Comparison of ENCODE assay signal across 28 cellular contexts in the genomic region with DNA sequence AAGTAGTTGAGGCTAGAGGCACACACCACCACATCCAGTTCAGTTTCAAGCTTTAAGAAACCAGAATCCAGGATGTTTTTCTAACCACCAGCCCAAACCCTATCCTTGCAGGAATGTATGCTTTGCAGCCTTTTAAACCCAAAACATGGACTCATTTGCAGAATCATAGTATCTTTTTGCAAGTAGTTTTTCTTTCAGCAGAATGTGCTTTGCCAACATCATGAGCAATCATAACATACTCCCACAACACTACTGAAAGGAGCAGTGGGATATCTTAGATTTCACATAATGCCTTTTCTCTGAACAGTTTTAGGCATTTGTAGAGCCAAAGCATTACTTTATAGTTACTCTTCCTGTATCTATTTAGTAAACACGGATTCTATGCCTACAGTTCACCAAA. TPM values are rescaled to one million over a fixed set of nuclear protein-coding genes. Genes with fewer than 3 reads are reported as not detected.
"Had no signal": no experiment of that assay in that cellular context is flagged by ENCODE, and none has a peak within 500 bp of the region (broad histone marks: within the 10 kb centered on the region; RNA-seq: fewer than 3 reads in every experiment).

No MANE protein-coding gene starts in this region.

- H3K27ac ChIP-seq: adrenal gland, ascending aorta, brain microvascular endothelial cell, esophagus muscularis mucosa, foreskin keratinocyte, left lung, lower lobe of right lung, ovary, right lobe of liver, uterus had no signal

- ATAC-seq: foreskin keratinocyte; left lung; lower lobe of right lung; natural killer cell; right lobe of liver; stimulated activated naive CD8-positive, alpha-beta T cell treated with anti-CD3 and anti-CD28 coated beads, Interleukin-15, Interleukin-2, amounts not matched to agents 100 U/mL and 50 U/mL, for 24 hours; T-helper 17 cell had no signal

- H3K36me3 ChIP-seq: adrenal gland, ascending aorta, brain microvascular endothelial cell, esophagus muscularis mucosa, left lung, lower lobe of right lung, ovary, right lobe of liver, uterus had no signal

- H3K4me3 ChIP-seq: adrenal gland, ascending aorta, esophagus muscularis mucosa, left lung, lower lobe of right lung, ovary, right lobe of liver, uterus had no signal

- H3K4me1 ChIP-seq: adrenal gland, ascending aorta, esophagus muscularis mucosa, left lung, lower lobe of right lung, right lobe of liver, uterus had no signal

- DNase-seq: activated CD4-positive, alpha-beta T cell treated with anti-CD3 and anti-CD28 coated beads for 4 hours; activated CD4-positive, alpha-beta T cell treated with anti-CD3 and anti-CD28 coated beads, Interleukin-2, amount 50 U/mL, for 4 hours; activated CD4-positive, CD25-positive, alpha-beta regulatory T cell; activated effector memory CD4-positive, alpha-beta T cell treated with Interleukin-2 at 50 U/mL for 16 hours; activated naive CD4-positive, alpha-beta T cell treated with Interleukin-2 at 50 U/mL for 16 hours; activated T-cell treated with anti-CD3 and anti-CD28 coated beads for 4 hours; adrenal gland; brain microvascular endothelial cell; endodermal cell; foreskin keratinocyte; left lung; lower lobe of right lung; mesenchymal stem cell; natural killer cell; ovary; right lobe of liver; stimulated activated CD4-positive, alpha-beta T cell treated with anti-CD3 and anti-CD28 coated beads, Interleukin-4, amount 100 ng/mL, for 1 hour; stimulated activated naive CD8-positive, alpha-beta T cell treated with anti-CD3 and anti-CD28 coated beads, Interleukin-15, Interleukin-2, amounts not matched to agents 100 U/mL and 50 U/mL, for 24 hours; T-helper 17 cell; uterus had no signal

- H3K9me3 ChIP-seq: adrenal gland, ascending aorta, esophagus muscularis mucosa, left lung, lower lobe of right lung, ovary, right lobe of liver, uterus had no signal

- H3K27me3 ChIP-seq: adrenal gland, ascending aorta, brain microvascular endothelial cell, ovary, right lobe of liver, uterus had no signal

RNA-seq across cellular contexts. Expression of gene SH2D2A, which starts 9.9 kb away (rescaled TPM):
- total RNA-seq: ascending aorta, cerebellum, progenitor cell of endocrine pancreas, skeletal muscle tissue had no signal

RNA-seq across cellular contexts. Expression of gene INSRR, which starts 32.3 kb away (rescaled TPM):
- total RNA-seq: esophagus muscularis mucosa, foreskin keratinocyte, left lung, lower lobe of right lung, mononuclear cell, progenitor cell of endocrine pancreas, renal cortical epithelial cell, right lobe of liver, subcutaneous adipose tissue, T-helper 17 cell had no signal
- polyA plus RNA-seq: foreskin keratinocyte had no signal

RNA-seq across cellular contexts. Expression of gene NTRK1, which starts 34.1 kb away (rescaled TPM):
- total RNA-seq: ascending aorta, foreskin keratinocyte, progenitor cell of endocrine pancreas, renal cortical epithelial cell, right lobe of liver had no signal
